ENCODE assay signal across 8 cellular contexts in genomic region chr12:64609543-64610091, GRCh38. TPM values are rescaled to one million over a fixed set of nuclear protein-coding genes. Genes with fewer than 3 reads are reported as not detected.
DNase-seq lines count a peak whose midpoint lies in the region; TF ChIP-seq lines count a peak whose summit lies in the region.

No MANE protein-coding gene starts in this region.

- peak overlapping the region; percentile 88 for H2AFZ ChIP-seq in GM23248
- peak overlapping the region; percentile 85 for H2AFZ ChIP-seq in SU-DHL-6 (ENCODE audit: low read depth, low read length, severe bottlenecking)

- H3K4me2 ChIP-seq in GM23248 (ENCODE audit: unreplicated experiment) = peak overlapping the region; percentile 91
- peak overlapping the region; percentile 69 for H3K4me2 ChIP-seq in SU-DHL-6 (ENCODE audit: low read depth, low read length, poor library complexity, severe bottlenecking)

- H3K9ac ChIP-seq in GM23248 (peak overlapping the region; percentile 42), SU-DHL-6 (ENCODE audit: low read length) (peak overlapping the region; percentile 73)

- H3K27ac ChIP-seq in GM23248 (peak overlapping the region; percentile 25), SU-DHL-6 (ENCODE audit: low read depth, low read length) (peak overlapping the region; percentile 81), esophagus (ENCODE audit: low read depth in 2 of 2, low read length in 1 of 2) (peak overlapping the region; percentile 93)

- no peaks in the 10 kb centered on the region for H3K9me3 ChIP-seq in GM23248 (ENCODE audit: low read depth)
- H3K9me3 ChIP-seq in SU-DHL-6 (ENCODE audit: insufficient read depth, low read length) = no peaks in the 10 kb centered on the region
- H3K9me3 ChIP-seq in esophagus (ENCODE audit: control insufficient read depth in 2 of 2, insufficient read depth in 1 of 2, low read depth in 1 of 2, low read length in 1 of 2) = no peaks in the 10 kb centered on the region

- TF ChIP-seq CTCF in SU-DHL-6 (IDR thresholded peaks at IDR 0.05; ENCODE audit: insufficient read depth, low read length, poor library complexity, severe bottlenecking) = no peak
- TF ChIP-seq CTCF in osteocyte (IDR thresholded peaks at IDR 0.05) = no peak

- H3K36me3 Mint-ChIP-seq in osteocyte (ENCODE audit: unreplicated experiment) = no peaks in the 10 kb centered on the region

- H3K4me1 ChIP-seq in GM23248 (ENCODE audit: insufficient read depth) = no peaks in the 10 kb centered on the region
- no peaks in the 10 kb centered on the region for H3K4me1 ChIP-seq in esophagus (ENCODE audit: control insufficient read depth in 2 of 2, insufficient read depth in 2 of 2, low read length in 1 of 2)

- in situ Hi-C loops in GM23248 (cut with MboI) = no loop called here

- H3K27me3 Mint-ChIP-seq in osteocyte (ENCODE audit: unreplicated experiment) = no peaks in the 10 kb centered on the region

- no peaks in the 10 kb centered on the region for H4K20me1 ChIP-seq in GM23248 (ENCODE audit: insufficient read depth)
- no peaks in the 10 kb centered on the region for H4K20me1 ChIP-seq in SU-DHL-6 (ENCODE audit: low read depth, low read length)

- H3K79me2 ChIP-seq in GM23248 (ENCODE audit: insufficient read depth) = peaks cover 20% of the 10 kb centered on the region
- H3K79me2 ChIP-seq in SU-DHL-6 (ENCODE audit: insufficient read depth, low read length) = peaks cover 37% of the 10 kb centered on the region

- peak overlapping the region; percentile 90 for H3K27ac Mint-ChIP-seq in osteocyte (ENCODE audit: unreplicated experiment)

- H3K36me3 ChIP-seq in GM23248 (ENCODE audit: low read depth) (no peaks in the 10 kb centered on the region), SU-DHL-6 (ENCODE audit: low read length) (0 out of 2 replicates have a peak, but pooled peaks cover 2% of the 10 kb centered on the region), esophagus (ENCODE audit: control insufficient read depth in 2 of 2, insufficient read depth in 2 of 2, low read length in 1 of 2) (no peaks in the 10 kb centered on the region)

- H3K4me3 ChIP-seq in GM23248 (peak overlapping the region; percentile 75), SU-DHL-6 (ENCODE audit: insufficient read depth, low read length, poor library complexity, severe bottlenecking) (peak overlapping the region; percentile 69), esophagus (ENCODE audit: low read depth in 1 of 2, low read length in 2 of 2) (peak overlapping the region; percentile 93)

- 1% methylated on average over 14 to 15 of the region's 15 CpGs for WGBS in GM23248 (ENCODE audit: low coverage in 1 of 2, low lambda C conversion rate in 2 of 2, missing lambda C conversion rate in 2 of 2), 2 experiments
- 0% methylated on average over 15 of the region's 15 CpGs for whole genome bisulfite sequencing in esophagus, 2 donors

- peak overlapping the region; percentile 80 for H3K4me3 Mint-ChIP-seq in osteocyte (ENCODE audit: unreplicated experiment)

- H3K9me2 ChIP-seq in GM23248 (ENCODE audit: insufficient read depth) = no peaks in the 10 kb centered on the region
- H3K9me2 ChIP-seq in SU-DHL-6 (replicated peaks; ENCODE audit: insufficient read depth, low read length) = no peaks in the 10 kb centered on the region

- peaks cover 18% of the 10 kb centered on the region for H3F3A ChIP-seq in GM23248 (ENCODE audit: insufficient read depth)
- peaks cover 39% of the 10 kb centered on the region for H3F3A ChIP-seq in SU-DHL-6 (ENCODE audit: insufficient read depth)

- H3K27me3 ChIP-seq in GM23248 (replicated peaks; ENCODE audit: insufficient read depth) (no peaks in the 10 kb centered on the region), SU-DHL-6 (ENCODE audit: low read length) (no peaks in the 10 kb centered on the region), esophagus (ENCODE audit: control insufficient read depth in 1 of 2, insufficient read depth in 2 of 2, low read length in 2 of 2) (no peaks in the 10 kb centered on the region)

- H3K4me1 Mint-ChIP-seq in osteocyte (ENCODE audit: unreplicated experiment) = peaks cover 25% of the 10 kb centered on the region

- DNase-seq in AG08396 (ENCODE audit: low spot score) (peak; percentile 18), GM23248 (peak; percentile 40), osteocyte (ENCODE audit: extremely low spot score, unreplicated experiment) (no peak), dedifferentiated amniotic fluid mesenchymal stem cell (ENCODE audit: extremely low spot score) (no peak), cerebellum (ENCODE audit: low spot score) (no peak)
- DNase-seq in activated CD4-positive, CD25-positive, alpha-beta regulatory T cell (lab: John Stamatoyannopoulos, UW) = no peak

- H3K9me3 Mint-ChIP-seq in osteocyte (ENCODE audit: unreplicated experiment) = no peaks in the 10 kb centered on the region

RNA-seq across cellular contexts. Expression of gene RASSF3, which starts 0.7 kb away (rescaled TPM):
- 4.9 and 12.0 TPM in 2 replicates for total RNA-seq in GM23248 (2014; rRNA removed; shearing (Covaris generic))
- polyA plus RNA-seq in GM23248 (2016; fragmentation: Nextera tagmentation; extraction: Ambion mirVana) (1.5 and 1.9 TPM in 2 replicates), esophagus (10 to 100 TPM; 12.2 to 12.5 TPM)
- total RNA-seq in osteocyte (27.0 and 29.0 TPM in 2 replicates), cerebellum (4.5 TPM)

Comparison
In these comparisons a context has a peak if more than half of its experiments do, and no peak if none do; other contexts are left out.
1. DNase-seq: peak in AG08396 (single experiment) and GM23248 (single experiment); none in osteocyte (single experiment), dedifferentiated amniotic fluid mesenchymal stem cell (single experiment), cerebellum (single experiment) and activated CD4-positive, CD25-positive, alpha-beta regulatory T cell (0 of 4).
2. H3K27ac ChIP-seq: peak in every context shown above with its lines; median percentile 93 in esophagus; 81 in SU-DHL-6; 25 in GM23248.
3. Peak in every context shown above with its lines, with median percentiles within 50 percentile points of each other: H3K4me3 ChIP-seq.